In genomic region chr5:172110260-172110815, GRCh38 we compare ENCODE assay signal across 8 cellular contexts.
A peak's percentile ranks its signal among the peaks of the same experiment; 100 is the strongest.
DNase-seq lines count a peak whose midpoint lies in the region; ATAC-seq, FAIRE-seq and TF ChIP-seq lines count a peak whose summit lies in the region.

No MANE protein-coding gene starts in this region.

- H3K4me2 ChIP-seq in astrocyte (ENCODE audit: low read length) (peak overlapping the region; percentile 63), mesenchymal stem cell (ENCODE audit: low read length, poor library complexity, severe bottlenecking) (no peak overlapping the region)

- H3K9me3 ChIP-seq in astrocyte (ENCODE audit: insufficient read depth, low read depth, low read length) (no peaks in the 10 kb centered on the region), mesenchymal stem cell (ENCODE audit: control insufficient read depth, low read length) (no peaks in the 10 kb centered on the region)

- peak overlapping the region; percentile 64 for H2BK120ac ChIP-seq in mesenchymal stem cell (ENCODE audit: low read depth, low read length)

- no peak overlapping the region for H2AFZ ChIP-seq in astrocyte (ENCODE audit: low read depth, low read length)
- no peak overlapping the region for H2AFZ ChIP-seq in mesenchymal stem cell (ENCODE audit: low read depth, low read length)

- ATAC-seq in Right ventricle myocardium superior (ENCODE audit: poor library complexity), result peak; percentile 30

- no peak overlapping the region for H2BK5ac ChIP-seq in mesenchymal stem cell (ENCODE audit: low read depth, low read length, poor library complexity, severe bottlenecking)

- TF ChIP-seq CTCF in astrocyte (IDR thresholded peaks at IDR 0.05; ENCODE audit: insufficient read depth, low read depth, low read length), result no peak

- peaks cover 5% of the 10 kb centered on the region for H3K79me2 ChIP-seq in astrocyte (ENCODE audit: insufficient read depth, low read length)

- H3K79me1 ChIP-seq in mesenchymal stem cell (replicated peaks; ENCODE audit: low read length, poor library complexity, severe bottlenecking), result peaks cover 17% of the 10 kb centered on the region

- peak overlapping the region; percentile 54 to 98 for H3K18ac ChIP-seq in mesenchymal stem cell (ENCODE audit: low read depth in 1 of 2, low read length in 2 of 2)

- H3K9ac ChIP-seq in astrocyte (ENCODE audit: low read length), result peak overlapping the region; percentile 64
- H3K9ac ChIP-seq in mesenchymal stem cell (ENCODE audit: low read length), result peak overlapping the region; percentile 78

- H3K23ac ChIP-seq in mesenchymal stem cell (ENCODE audit: low read length in 2 of 2), result no peak overlapping the region

- H3K4ac ChIP-seq in mesenchymal stem cell (ENCODE audit: low read depth in 1 of 2, low read length in 2 of 2), result peak overlapping the region in 1 of 2 experiments; percentile 73

- H4K20me1 ChIP-seq in astrocyte (ENCODE audit: insufficient read depth, low read length), result no peaks in the 10 kb centered on the region

- no peaks in the 10 kb centered on the region for H3K9me3 Mint-ChIP-seq in astrocyte (ENCODE audit: unreplicated experiment)

- peak overlapping the region in 1 of 2 experiments; percentile 86 for H2BK12ac ChIP-seq in mesenchymal stem cell (ENCODE audit: low read length in 2 of 2)

- peak; percentile 59 for DNase-seq in Right ventricle myocardium superior
- no peak for DNase-seq in cardiac septum (ENCODE audit: low spot score)
- DNase-seq in astrocyte (ENCODE audit: low read depth), result no peak
- no peak for DNase-seq in mesenchymal stem cell
- no peak for DNase-seq in stimulated activated CD4-positive, alpha-beta T cell treated with anti-CD3 and anti-CD28 coated beads, Interleukin-4, amount 100 ng/mL, for 24 hours
- DNase-seq in epidermal melanocyte (ENCODE audit: insufficient read length, low spot score), result no peak
- DNase-seq in islet precursor cell, result no peak
- no peak for DNase-seq in cortex of kidney (lab: John Stamatoyannopoulos, UW)

- H4K8ac ChIP-seq in mesenchymal stem cell (ENCODE audit: low read length), result peak overlapping the region; percentile 85

- peak overlapping the region; percentile 92 for H2BK15ac ChIP-seq in mesenchymal stem cell (ENCODE audit: low read depth, poor library complexity, severe bottlenecking)

- H3K27ac ChIP-seq in astrocyte (ENCODE audit: low read depth, low read length) (peak overlapping the region; percentile 71), mesenchymal stem cell (ENCODE audit: low read length, poor library complexity, severe bottlenecking) (peak overlapping the region; percentile 83)

- no peaks in the 10 kb centered on the region for H3K27me3 Mint-ChIP-seq in astrocyte (ENCODE audit: low read depth, unreplicated experiment)

- H3K4me1 Mint-ChIP-seq in astrocyte (ENCODE audit: low read depth, unreplicated experiment), result peaks cover 50% of the 10 kb centered on the region

- WGBS in mesenchymal stem cell, result 82% methylated on average over 14 of the region's 14 CpGs

- H3K36me3 Mint-ChIP-seq in astrocyte (ENCODE audit: low read depth, unreplicated experiment), result peaks cover 6% of the 10 kb centered on the region

- peak overlapping the region; percentile 18 for H3K27ac Mint-ChIP-seq in astrocyte (ENCODE audit: unreplicated experiment)

- H3K4me3 ChIP-seq in astrocyte (ENCODE audit: insufficient read depth, low read depth, low read length) (no peak overlapping the region), mesenchymal stem cell (ENCODE audit: insufficient read depth in 1 of 2, low read depth in 1 of 2, low read length in 2 of 2) (no peak overlapping the region)

- no peak overlapping the region for H3K4me3 Mint-ChIP-seq in astrocyte (ENCODE audit: unreplicated experiment)

- H3K14ac ChIP-seq in mesenchymal stem cell (ENCODE audit: low read length in 2 of 2), result peak overlapping the region in 1 of 2 experiments; percentile 37

- no peaks in the 10 kb centered on the region for H3K27me3 ChIP-seq in astrocyte (ENCODE audit: insufficient read depth, low read length)
- H3K27me3 ChIP-seq in mesenchymal stem cell (ENCODE audit: control insufficient read depth in 1 of 2, insufficient read depth in 1 of 2, low read length in 2 of 2), result no peaks in the 10 kb centered on the region

- H2AK5ac ChIP-seq in mesenchymal stem cell (ENCODE audit: low read length, severe bottlenecking), result peak overlapping the region; percentile 88

- FAIRE-seq in astrocyte (lab: Jason Lieb, UNC), result no peak

- intact Hi-C loops in Right ventricle myocardium superior (cut with DNase I) (no loop called here), cardiac septum (cut with DNase I) (loop anchor here (2.0 kb wide), 1 partner anchor 172 kb away; the partner anchor contains the start of gene UBTD2)

- H4K91ac ChIP-seq in mesenchymal stem cell (ENCODE audit: low read length), result peak overlapping the region; percentile 67

- H3K36me3 ChIP-seq in astrocyte (ENCODE audit: insufficient read depth, low read length), result peaks cover 5% of the 10 kb centered on the region
- H3K36me3 ChIP-seq in mesenchymal stem cell (ENCODE audit: control insufficient read depth in 1 of 2, insufficient read depth in 2 of 2, low read depth in 1 of 2, low read length in 2 of 2), result peaks cover 22 to 30% of the 10 kb centered on the region in 2 experiments

- H3K4me1 ChIP-seq in astrocyte (ENCODE audit: insufficient read depth, low read length) (peaks cover 54% of the 10 kb centered on the region), mesenchymal stem cell (ENCODE audit: control insufficient read depth, insufficient read depth, low read depth, low read length) (peaks cover 29% of the 10 kb centered on the region)
